Comparison of ENCODE assay signal across 8 cellular contexts in the genomic region with DNA sequence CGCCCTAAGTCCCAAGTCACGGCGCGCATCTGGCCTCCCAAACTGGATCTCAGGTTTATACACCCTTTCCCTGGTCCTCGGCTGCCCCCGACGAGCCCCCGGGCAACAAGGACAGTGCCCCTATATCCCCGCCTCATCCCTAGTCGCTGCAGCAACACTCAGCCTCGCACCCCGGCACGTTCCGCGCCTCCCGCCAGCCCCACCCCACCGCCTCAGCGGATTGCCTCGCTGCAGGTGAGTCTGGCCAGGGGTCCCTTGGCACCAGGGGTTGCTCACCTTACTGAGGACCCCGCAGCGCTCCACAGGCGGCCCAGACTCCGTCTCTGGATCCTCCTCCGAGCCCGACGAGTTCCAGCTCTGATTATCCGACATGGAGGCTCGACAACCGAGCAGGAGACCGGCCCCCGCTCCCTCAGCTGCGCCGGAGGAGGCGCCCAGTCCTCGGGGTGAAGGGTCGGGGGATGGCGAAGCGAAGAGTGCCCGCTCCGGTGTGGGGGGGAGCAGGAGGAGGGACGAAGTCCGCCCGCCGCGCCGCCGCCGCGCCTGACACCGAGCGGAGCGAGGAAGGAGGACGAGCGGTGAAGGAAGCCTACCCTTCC. TPM values are rescaled to one million over a fixed set of nuclear protein-coding genes. Genes with fewer than 3 reads are reported as not detected.
A peak's percentile ranks its signal among the peaks of the same experiment; 100 is the strongest.
DNase-seq lines count a peak whose midpoint lies in the region; ATAC-seq and TF ChIP-seq lines count a peak whose summit lies in the region.

No MANE protein-coding gene starts in this region.

- ATAC-seq in GM18508 (IDR thresholded peaks at IDR 0.05; ENCODE audit: insufficient read depth, unreplicated experiment) = peak; percentile 11
- peak; percentile 22 for ATAC-seq in HG02610 (IDR thresholded peaks at IDR 0.05; ENCODE audit: unreplicated experiment)
- peak; percentile 80 for ATAC-seq in upper lobe of left lung (ENCODE audit: low FRiP score in 2 of 2)

- no peak for TF ChIP-seq EP300 in upper lobe of left lung (IDR thresholded peaks at IDR 0.05)

- peak overlapping the region; percentile 93 to 97 (median 94) for H3K27ac ChIP-seq in upper lobe of left lung

- WGBS in upper lobe of left lung, 2 donors = 0 to 1% methylated on average over 16 to 42 of the region's 54 CpGs

- H3K9me3 ChIP-seq in upper lobe of left lung = no peaks in the 10 kb centered on the region

- TF ChIP-seq CTCF in upper lobe of left lung (IDR thresholded peaks at IDR 0.05) = no peak

- H3K4me1 ChIP-seq in upper lobe of left lung = peaks cover 31 to 51% (median 35%) of the 10 kb centered on the region in 4 donors

- DNase-seq in NCI-H510A treated with DMSO at 0.1 percent for 48 hours (lab: John Stamatoyannopoulos, UW) (peak; percentile 49), germinal center (ENCODE audit: low spot score) (peak; percentile 34), occipital lobe (lab: John Stamatoyannopoulos, UW) (peak; percentile 73), upper lobe of left lung (peak; percentile 47 to 95), NOMO-1 (lab: John Stamatoyannopoulos, UW; ENCODE audit: unreplicated experiment in 2 of 2) (no peak)
- peak; percentile 60 for DNase-seq in activated naive CD4-positive, alpha-beta T cell treated with Interleukin-2 at 50 U/mL for 16 hours

- H3K27me3 ChIP-seq in upper lobe of left lung = no peaks in the 10 kb centered on the region

- no peak for TF ChIP-seq POLR2A in upper lobe of left lung (IDR thresholded peaks at IDR 0.05)

- H3K36me3 ChIP-seq in upper lobe of left lung = no peaks in the 10 kb centered on the region

- H3K4me3 ChIP-seq in upper lobe of left lung = peak overlapping the region; percentile 81 to 96 (median 88)

RNA-seq across cellular contexts. Expression of a gene that starts 0.5 kb away (rescaled TPM):
- total RNA-seq in occipital lobe (49.6 TPM), upper lobe of left lung (10 to 100 TPM; 22.3 to 79.3 (median 58.0) TPM)

RNA-seq across cellular contexts. Expression of a gene that starts 0.8 kb away (rescaled TPM):
- total RNA-seq in occipital lobe (56.5 TPM), upper lobe of left lung (10 to 100 TPM; 19.2 to 55.3 (median 29.6) TPM)

Comparison
In these comparisons a context has a peak if more than half of its experiments do, and no peak if none do; other contexts are left out.
1. ATAC-seq: peak in every context shown above with its lines; median percentile 80 in upper lobe of left lung; 22 in HG02610; 11 in GM18508.
2. DNase-seq: peak in NCI-H510A treated with DMSO at 0.1 percent for 48 hours (single experiment), activated naive CD4-positive, alpha-beta T cell treated with Interleukin-2 at 50 U/mL for 16 hours (single experiment), germinal center (single experiment), occipital lobe (single experiment) and upper lobe of left lung (2 of 2); none in NOMO-1 (0 of 2).